ENCODE assay signal across 8 cellular contexts in the genomic region with DNA sequence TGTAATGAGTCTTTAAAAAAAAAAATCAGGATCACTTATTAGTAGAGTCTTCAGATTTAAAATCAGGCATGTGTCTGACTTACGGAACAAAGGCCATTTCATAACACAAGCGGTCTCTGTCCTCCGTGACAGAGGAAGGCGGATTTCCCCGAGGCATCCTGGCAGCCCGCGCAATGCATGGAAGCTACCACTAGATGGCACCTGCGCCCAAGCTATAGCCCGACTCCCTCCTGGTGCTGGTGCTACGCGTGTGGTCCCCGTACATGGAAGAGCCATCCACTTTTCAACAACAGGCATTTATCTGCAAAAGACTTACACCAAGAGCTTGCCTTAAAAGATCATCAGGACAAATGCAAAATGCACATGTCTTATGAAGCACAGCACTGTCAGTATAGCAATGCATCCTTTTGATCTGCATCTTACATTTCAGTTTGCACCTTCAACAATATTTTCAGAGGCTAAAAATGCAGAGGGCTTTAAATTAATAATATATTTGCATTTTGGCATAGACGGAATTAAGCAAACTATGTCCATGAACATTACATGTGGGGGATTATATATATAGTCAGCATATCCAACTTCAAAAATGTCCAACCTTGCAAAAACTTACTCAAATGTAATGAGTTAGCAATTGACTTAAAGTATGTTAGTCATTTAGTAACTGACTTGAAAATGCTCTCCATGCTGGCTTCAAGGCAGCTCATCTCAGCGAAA.
DNase-seq lines count a peak whose midpoint lies in the region; ATAC-seq and TF ChIP-seq lines count a peak whose summit lies in the region.

No MANE protein-coding gene starts in this region.

- peaks cover 2% of the 10 kb centered on the region; the same call in 1 of the 2 replicates for H3K36me3 Mint-ChIP-seq in WTC11

- H3K9me3 Mint-ChIP-seq in WTC11: no peaks in the 10 kb centered on the region

- intact Hi-C loops in breast epithelium (cut with DNase I; ENCODE audit: low total_unique reads): no loop called here

- H3K27ac ChIP-seq in breast epithelium: peak overlapping the region in 1 of 2 donors; percentile 74

- H3K9me3 ChIP-seq in breast epithelium: no peaks in the 10 kb centered on the region

- DNase-seq in AG08396 (ENCODE audit: low spot score): peak; percentile 94
- DNase-seq in NCI-H2171 treated with DMSO at 0.1 percent for 48 hours (lab: John Stamatoyannopoulos, UW): peak; percentile 59
- DNase-seq in WTC11 (ENCODE audit: low spot score): peak; percentile 84
- DNase-seq in breast epithelium (ENCODE audit: low spot score in 2 of 2): peak; percentile 84 to 88
- DNase-seq in islet precursor cell: peak; percentile 89
- peak; percentile 45 to 66 (median 60) for DNase-seq in stimulated activated CD4-positive, alpha-beta T cell treated with anti-CD3 and anti-CD28 coated beads, Interleukin-1b, Interleukin-23, amount 100 ng/mL, for 24 hours (ENCODE audit: low read depth in 4 of 4, low spot score in 1 of 4)

- no peak overlapping the region for H3K4me3 ChIP-seq in breast epithelium

- 0 out of 2 replicates have a peak overlapping the region, but pooled peaks have one; percentile 23 for H3K27ac Mint-ChIP-seq in WTC11

- TF ChIP-seq CTCF in WTC11 (IDR thresholded peaks at IDR 0.05) (peak; percentile 84), breast epithelium (IDR thresholded peaks at IDR 0.05) (peak; percentile 79 to 98 (median 94))

- peaks cover 27% of the 10 kb centered on the region for H3K4me1 Mint-ChIP-seq in WTC11

- CTCF ChIA-PET in WTC11 (lab: Charles Lee): interaction anchor here (0.8 to 4.0 kb wide), 25 partner anchors 16 to 314 kb away, joined by 3 to 31 read pairs (median 5); no protein-coding TSS in a partner anchor

- H3K4me3 Mint-ChIP-seq in WTC11: no peak overlapping the region

- H3K27me3 Mint-ChIP-seq in WTC11 (ENCODE audit: low read depth): no peaks in the 10 kb centered on the region

- ATAC-seq in GM18870 (IDR thresholded peaks at IDR 0.05; ENCODE audit: unreplicated experiment) (peak; percentile 84), HG03095 (IDR thresholded peaks at IDR 0.05; ENCODE audit: unreplicated experiment) (peak; percentile 88), WTC11 (peak; percentile 85)

- H3K27me3 ChIP-seq in breast epithelium: no peaks in the 10 kb centered on the region

- H3K4me1 ChIP-seq in breast epithelium: no peaks in the 10 kb centered on the region

- POLR2A ChIA-PET in WTC11 (lab: Charles Lee): interaction anchor here (0.5 kb wide), 1 partner anchor 227 kb away, joined by 3 read pairs; no protein-coding TSS in a partner anchor

- no peaks in the 10 kb centered on the region for H3K36me3 ChIP-seq in breast epithelium

- TF ChIP-seq POLR2A in breast epithelium (IDR thresholded peaks at IDR 0.05): no peak

TF ChIP-seq in WTC11, 78 proteins besides CTCF, POLR2A, EP300 and RAD21:
- TF ChIP-seq ESRRA (CRISPR knock-in tag; IDR thresholded peaks at IDR 0.05; ENCODE audit: borderline replicate concordance) (no peak), ZSCAN18 (CRISPR knock-in tag; IDR thresholded peaks at IDR 0.05) (no peak), JAZF1 (CRISPR knock-in tag; IDR thresholded peaks at IDR 0.05) (no peak), ZMAT4 (CRISPR knock-in tag; IDR thresholded peaks at IDR 0.05) (no peak), HMGA2 (CRISPR knock-in tag; IDR thresholded peaks at IDR 0.05) (no peak), ZNF532 (CRISPR knock-in tag; IDR thresholded peaks at IDR 0.05; ENCODE audit: borderline replicate concordance) (no peak), ZNF138 (CRISPR knock-in tag; conservative IDR thresholded peaks at IDR 0.05) (no peak), TCF7 (CRISPR knock-in tag; IDR thresholded peaks at IDR 0.05; ENCODE audit: low read depth) (no peak), KAT7 (CRISPR knock-in tag; IDR thresholded peaks at IDR 0.05; ENCODE audit: borderline replicate concordance) (no peak), ZNF219 (CRISPR knock-in tag; IDR thresholded peaks at IDR 0.05; ENCODE audit: borderline replicate concordance) (no peak), FOXJ3 (CRISPR knock-in tag; IDR thresholded peaks at IDR 0.05; ENCODE audit: borderline replicate concordance) (no peak), ZNF263 (CRISPR knock-in tag; IDR thresholded peaks at IDR 0.05; ENCODE audit: low read depth) (no peak)
- TF ChIP-seq, protein P1, sequence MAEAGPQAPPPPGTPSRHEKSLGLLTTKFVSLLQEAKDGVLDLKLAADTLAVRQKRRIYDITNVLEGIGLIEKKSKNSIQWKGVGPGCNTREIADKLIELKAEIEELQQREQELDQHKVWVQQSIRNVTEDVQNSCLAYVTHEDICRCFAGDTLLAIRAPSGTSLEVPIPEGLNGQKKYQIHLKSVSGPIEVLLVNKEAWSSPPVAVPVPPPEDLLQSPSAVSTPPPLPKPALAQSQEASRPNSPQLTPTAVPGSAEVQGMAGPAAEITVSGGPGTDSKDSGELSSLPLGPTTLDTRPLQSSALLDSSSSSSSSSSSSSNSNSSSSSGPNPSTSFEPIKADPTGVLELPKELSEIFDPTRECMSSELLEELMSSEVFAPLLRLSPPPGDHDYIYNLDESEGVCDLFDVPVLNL (CRISPR knock-in tag; IDR thresholded peaks at IDR 0.05; ENCODE audit: borderline replicate concordance, low read depth): no peak
- TF ChIP-seq, protein P2, sequence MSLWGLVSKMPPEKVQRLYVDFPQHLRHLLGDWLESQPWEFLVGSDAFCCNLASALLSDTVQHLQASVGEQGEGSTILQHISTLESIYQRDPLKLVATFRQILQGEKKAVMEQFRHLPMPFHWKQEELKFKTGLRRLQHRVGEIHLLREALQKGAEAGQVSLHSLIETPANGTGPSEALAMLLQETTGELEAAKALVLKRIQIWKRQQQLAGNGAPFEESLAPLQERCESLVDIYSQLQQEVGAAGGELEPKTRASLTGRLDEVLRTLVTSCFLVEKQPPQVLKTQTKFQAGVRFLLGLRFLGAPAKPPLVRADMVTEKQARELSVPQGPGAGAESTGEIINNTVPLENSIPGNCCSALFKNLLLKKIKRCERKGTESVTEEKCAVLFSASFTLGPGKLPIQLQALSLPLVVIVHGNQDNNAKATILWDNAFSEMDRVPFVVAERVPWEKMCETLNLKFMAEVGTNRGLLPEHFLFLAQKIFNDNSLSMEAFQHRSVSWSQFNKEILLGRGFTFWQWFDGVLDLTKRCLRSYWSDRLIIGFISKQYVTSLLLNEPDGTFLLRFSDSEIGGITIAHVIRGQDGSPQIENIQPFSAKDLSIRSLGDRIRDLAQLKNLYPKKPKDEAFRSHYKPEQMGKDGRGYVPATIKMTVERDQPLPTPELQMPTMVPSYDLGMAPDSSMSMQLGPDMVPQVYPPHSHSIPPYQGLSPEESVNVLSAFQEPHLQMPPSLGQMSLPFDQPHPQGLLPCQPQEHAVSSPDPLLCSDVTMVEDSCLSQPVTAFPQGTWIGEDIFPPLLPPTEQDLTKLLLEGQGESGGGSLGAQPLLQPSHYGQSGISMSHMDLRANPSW (CRISPR knock-in tag; conservative IDR thresholded peaks at IDR 0.05; ENCODE audit: low read depth): no peak
TF ChIP-seq in WTC11: peak in this region for 0.
